In the genomic region with DNA sequence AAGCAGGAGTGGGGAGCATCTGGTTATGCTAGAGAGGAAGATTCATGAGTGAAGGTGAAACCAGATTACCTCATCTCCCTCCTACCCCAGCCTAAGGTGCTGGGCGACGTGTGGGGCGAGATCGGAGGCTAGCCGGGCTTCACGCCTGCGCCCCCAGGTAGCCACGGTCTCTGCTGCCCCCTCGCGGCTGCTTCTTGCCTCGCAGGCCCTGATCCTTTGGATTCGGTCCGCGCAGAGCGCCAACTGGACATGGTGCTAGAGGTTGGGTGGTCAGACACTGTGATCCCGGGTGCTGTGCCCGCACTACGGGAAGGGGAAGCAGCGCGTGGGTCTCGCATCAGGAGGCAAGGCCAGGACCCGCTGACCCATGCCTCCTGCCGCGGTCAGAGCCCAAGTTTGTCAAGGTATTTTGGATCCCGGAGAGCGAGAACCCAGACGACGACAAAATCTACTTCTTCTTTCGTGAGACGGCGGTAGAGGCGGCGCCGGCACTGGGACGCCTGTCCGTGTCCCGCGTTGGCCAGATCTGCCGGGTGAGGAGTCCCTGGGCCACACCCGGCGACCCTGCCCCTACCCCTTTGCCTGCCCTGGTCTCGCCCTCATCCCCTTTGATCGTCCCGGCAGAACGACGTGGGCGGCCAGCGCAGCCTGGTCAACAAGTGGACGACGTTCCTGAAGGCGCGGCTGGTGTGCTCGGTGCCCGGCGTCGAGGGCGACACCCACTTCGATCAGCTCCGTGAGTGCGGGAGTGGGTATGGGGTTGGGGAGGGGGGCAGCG, we compare ENCODE assay signal across 2 cellular contexts.
TF ChIP-seq lines count a peak whose summit lies in the region.

No MANE protein-coding gene starts in this region.

TF ChIP-seq in A549, 52 proteins besides CTCF, POLR2A, EP300 and RAD21:
- TF ChIP-seq RCOR1 (IDR thresholded peaks at IDR 0.05; ENCODE audit: low read depth, low read length) (no peak), SMC3 (IDR thresholded peaks at IDR 0.05) (peak; percentile 81)
- TF ChIP-seq, protein P1, sequence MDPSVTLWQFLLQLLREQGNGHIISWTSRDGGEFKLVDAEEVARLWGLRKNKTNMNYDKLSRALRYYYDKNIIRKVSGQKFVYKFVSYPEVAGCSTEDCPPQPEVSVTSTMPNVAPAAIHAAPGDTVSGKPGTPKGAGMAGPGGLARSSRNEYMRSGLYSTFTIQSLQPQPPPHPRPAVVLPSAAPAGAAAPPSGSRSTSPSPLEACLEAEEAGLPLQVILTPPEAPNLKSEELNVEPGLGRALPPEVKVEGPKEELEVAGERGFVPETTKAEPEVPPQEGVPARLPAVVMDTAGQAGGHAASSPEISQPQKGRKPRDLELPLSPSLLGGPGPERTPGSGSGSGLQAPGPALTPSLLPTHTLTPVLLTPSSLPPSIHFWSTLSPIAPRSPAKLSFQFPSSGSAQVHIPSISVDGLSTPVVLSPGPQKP (IDR thresholded peaks at IDR 0.05; ENCODE audit: low read depth, low read length): no peak

TF ChIP-seq in HepG2, 621 proteins besides CTCF, POLR2A, EP300 and RAD21 (continues in another document):
- TF ChIP-seq ZNF883 (CRISPR knock-in tag; IDR thresholded peaks at IDR 0.05; ENCODE audit: not compliant biosample characterization) (peak; percentile 28), MIER2 (CRISPR knock-in tag; IDR thresholded peaks at IDR 0.05) (0 out of 2 replicates have a peak, but pooled peaks have one; percentile 45), ELF3 (CRISPR knock-in tag; IDR thresholded peaks at IDR 0.05) (peak; percentile 43; the same call in 1 of the 2 replicates), MATR3 (CRISPR knock-in tag; IDR thresholded peaks at IDR 0.05) (no peak), SRSF1 (optimal IDR thresholded peaks at IDR 0.05; ENCODE audit: low read depth, low read length) (no peak), GATAD1 (CRISPR knock-in tag; IDR thresholded peaks at IDR 0.05) (peak; percentile 76), MAZ (IDR thresholded peaks at IDR 0.05; ENCODE audit: borderline replicate concordance, low read depth, low read length) (no peak; the same call in 1 of the 2 replicates), MAZ (CRISPR knock-in tag; IDR thresholded peaks at IDR 0.05; ENCODE audit: low read depth) (no peak), ESRRA (CRISPR knock-in tag; IDR thresholded peaks at IDR 0.05; ENCODE audit: low read depth) (no peak), JDP2 (CRISPR knock-in tag; IDR thresholded peaks at IDR 0.05; ENCODE audit: borderline replicate concordance) (no peak), ZNF543 (CRISPR knock-in tag; IDR thresholded peaks at IDR 0.05) (no peak), MXI1 (IDR thresholded peaks at IDR 0.05; ENCODE audit: borderline replicate concordance, low read depth, low read length) (peak; percentile 72; the same call in 1 of the 3 replicates), KDM3A (CRISPR knock-in tag; IDR thresholded peaks at IDR 0.05; ENCODE audit: low read depth) (peak; percentile 97), SNAPC2 (CRISPR knock-in tag; IDR thresholded peaks at IDR 0.05) (no peak), ZNF251 (CRISPR knock-in tag; IDR thresholded peaks at IDR 0.05) (no peak), ZSCAN30 (CRISPR knock-in tag; IDR thresholded peaks at IDR 0.05) (no peak), ZNF326 (CRISPR knock-in tag; IDR thresholded peaks at IDR 0.05; ENCODE audit: borderline replicate concordance) (peak; percentile 68; the same call in 1 of the 2 replicates), FOXA3 (CRISPR knock-in tag; IDR thresholded peaks at IDR 0.05) (peak; percentile 28; the same call in 1 of the 2 replicates), ZNF121 (CRISPR knock-in tag; IDR thresholded peaks at IDR 0.05) (no peak), SETDB1 (CRISPR knock-in tag; IDR thresholded peaks at IDR 0.05; ENCODE audit: borderline replicate concordance) (no peak), KLF12 (CRISPR knock-in tag; IDR thresholded peaks at IDR 0.05; ENCODE audit: borderline replicate concordance) (no peak), ZNF331 (CRISPR knock-in tag; IDR thresholded peaks at IDR 0.05) (peak; percentile 83), SRY (CRISPR knock-in tag; IDR thresholded peaks at IDR 0.05) (no peak), GATAD2A (CRISPR knock-in tag; IDR thresholded peaks at IDR 0.05) (peak; percentile 79)
- TF ChIP-seq, protein P2, sequence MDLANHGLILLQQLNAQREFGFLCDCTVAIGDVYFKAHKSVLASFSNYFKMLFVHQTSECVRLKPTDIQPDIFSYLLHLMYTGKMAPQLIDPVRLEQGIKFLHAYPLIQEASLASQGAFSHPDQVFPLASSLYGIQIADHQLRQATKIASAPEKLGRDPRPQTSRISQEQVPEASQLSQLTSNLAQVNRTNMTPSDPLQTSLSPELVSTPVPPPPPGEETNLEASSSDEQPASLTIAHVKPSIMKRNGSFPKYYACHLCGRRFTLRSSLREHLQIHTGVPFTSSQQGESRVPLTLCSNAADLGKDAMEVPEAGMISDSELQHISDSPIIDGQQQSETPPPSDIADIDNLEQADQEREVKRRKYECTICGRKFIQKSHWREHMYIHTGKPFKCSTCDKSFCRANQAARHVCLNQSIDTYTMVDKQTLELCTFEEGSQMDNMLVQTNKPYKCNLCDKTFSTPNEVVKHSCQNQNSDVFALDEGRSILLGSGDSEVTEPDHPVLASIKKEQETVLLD (CRISPR knock-in tag; IDR thresholded peaks at IDR 0.05; ENCODE audit: low read depth): no peak
- TF ChIP-seq, protein P3, sequence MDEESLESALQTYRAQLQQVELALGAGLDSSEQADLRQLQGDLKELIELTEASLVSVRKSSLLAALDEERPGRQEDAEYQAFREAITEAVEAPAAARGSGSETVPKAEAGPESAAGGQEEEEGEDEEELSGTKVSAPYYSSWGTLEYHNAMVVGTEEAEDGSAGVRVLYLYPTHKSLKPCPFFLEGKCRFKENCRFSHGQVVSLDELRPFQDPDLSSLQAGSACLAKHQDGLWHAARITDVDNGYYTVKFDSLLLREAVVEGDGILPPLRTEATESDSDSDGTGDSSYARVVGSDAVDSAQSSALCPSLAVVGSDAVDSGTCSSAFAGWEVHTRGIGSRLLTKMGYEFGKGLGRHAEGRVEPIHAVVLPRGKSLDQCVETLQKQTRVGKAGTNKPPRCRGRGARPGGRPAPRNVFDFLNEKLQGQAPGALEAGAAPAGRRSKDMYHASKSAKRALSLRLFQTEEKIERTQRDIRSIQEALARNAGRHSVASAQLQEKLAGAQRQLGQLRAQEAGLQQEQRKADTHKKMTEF (CRISPR knock-in tag; IDR thresholded peaks at IDR 0.05): peak; percentile 67; the same call in 1 of the 2 replicates
- TF ChIP-seq, protein P4, sequence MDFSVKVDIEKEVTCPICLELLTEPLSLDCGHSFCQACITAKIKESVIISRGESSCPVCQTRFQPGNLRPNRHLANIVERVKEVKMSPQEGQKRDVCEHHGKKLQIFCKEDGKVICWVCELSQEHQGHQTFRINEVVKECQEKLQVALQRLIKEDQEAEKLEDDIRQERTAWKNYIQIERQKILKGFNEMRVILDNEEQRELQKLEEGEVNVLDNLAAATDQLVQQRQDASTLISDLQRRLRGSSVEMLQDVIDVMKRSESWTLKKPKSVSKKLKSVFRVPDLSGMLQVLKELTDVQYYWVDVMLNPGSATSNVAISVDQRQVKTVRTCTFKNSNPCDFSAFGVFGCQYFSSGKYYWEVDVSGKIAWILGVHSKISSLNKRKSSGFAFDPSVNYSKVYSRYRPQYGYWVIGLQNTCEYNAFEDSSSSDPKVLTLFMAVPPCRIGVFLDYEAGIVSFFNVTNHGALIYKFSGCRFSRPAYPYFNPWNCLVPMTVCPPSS (IDR thresholded peaks at IDR 0.05): no peak
- TF ChIP-seq, protein P5, sequence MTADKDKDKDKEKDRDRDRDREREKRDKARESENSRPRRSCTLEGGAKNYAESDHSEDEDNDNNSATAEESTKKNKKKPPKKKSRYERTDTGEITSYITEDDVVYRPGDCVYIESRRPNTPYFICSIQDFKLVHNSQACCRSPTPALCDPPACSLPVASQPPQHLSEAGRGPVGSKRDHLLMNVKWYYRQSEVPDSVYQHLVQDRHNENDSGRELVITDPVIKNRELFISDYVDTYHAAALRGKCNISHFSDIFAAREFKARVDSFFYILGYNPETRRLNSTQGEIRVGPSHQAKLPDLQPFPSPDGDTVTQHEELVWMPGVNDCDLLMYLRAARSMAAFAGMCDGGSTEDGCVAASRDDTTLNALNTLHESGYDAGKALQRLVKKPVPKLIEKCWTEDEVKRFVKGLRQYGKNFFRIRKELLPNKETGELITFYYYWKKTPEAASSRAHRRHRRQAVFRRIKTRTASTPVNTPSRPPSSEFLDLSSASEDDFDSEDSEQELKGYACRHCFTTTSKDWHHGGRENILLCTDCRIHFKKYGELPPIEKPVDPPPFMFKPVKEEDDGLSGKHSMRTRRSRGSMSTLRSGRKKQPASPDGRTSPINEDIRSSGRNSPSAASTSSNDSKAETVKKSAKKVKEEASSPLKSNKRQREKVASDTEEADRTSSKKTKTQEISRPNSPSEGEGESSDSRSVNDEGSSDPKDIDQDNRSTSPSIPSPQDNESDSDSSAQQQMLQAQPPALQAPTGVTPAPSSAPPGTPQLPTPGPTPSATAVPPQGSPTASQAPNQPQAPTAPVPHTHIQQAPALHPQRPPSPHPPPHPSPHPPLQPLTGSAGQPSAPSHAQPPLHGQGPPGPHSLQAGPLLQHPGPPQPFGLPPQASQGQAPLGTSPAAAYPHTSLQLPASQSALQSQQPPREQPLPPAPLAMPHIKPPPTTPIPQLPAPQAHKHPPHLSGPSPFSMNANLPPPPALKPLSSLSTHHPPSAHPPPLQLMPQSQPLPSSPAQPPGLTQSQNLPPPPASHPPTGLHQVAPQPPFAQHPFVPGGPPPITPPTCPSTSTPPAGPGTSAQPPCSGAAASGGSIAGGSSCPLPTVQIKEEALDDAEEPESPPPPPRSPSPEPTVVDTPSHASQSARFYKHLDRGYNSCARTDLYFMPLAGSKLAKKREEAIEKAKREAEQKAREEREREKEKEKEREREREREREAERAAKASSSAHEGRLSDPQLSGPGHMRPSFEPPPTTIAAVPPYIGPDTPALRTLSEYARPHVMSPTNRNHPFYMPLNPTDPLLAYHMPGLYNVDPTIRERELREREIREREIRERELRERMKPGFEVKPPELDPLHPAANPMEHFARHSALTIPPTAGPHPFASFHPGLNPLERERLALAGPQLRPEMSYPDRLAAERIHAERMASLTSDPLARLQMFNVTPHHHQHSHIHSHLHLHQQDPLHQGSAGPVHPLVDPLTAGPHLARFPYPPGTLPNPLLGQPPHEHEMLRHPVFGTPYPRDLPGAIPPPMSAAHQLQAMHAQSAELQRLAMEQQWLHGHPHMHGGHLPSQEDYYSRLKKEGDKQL (CRISPR knock-in tag; IDR thresholded peaks at IDR 0.05; ENCODE audit: low read depth): no peak
- TF ChIP-seq, protein P6, sequence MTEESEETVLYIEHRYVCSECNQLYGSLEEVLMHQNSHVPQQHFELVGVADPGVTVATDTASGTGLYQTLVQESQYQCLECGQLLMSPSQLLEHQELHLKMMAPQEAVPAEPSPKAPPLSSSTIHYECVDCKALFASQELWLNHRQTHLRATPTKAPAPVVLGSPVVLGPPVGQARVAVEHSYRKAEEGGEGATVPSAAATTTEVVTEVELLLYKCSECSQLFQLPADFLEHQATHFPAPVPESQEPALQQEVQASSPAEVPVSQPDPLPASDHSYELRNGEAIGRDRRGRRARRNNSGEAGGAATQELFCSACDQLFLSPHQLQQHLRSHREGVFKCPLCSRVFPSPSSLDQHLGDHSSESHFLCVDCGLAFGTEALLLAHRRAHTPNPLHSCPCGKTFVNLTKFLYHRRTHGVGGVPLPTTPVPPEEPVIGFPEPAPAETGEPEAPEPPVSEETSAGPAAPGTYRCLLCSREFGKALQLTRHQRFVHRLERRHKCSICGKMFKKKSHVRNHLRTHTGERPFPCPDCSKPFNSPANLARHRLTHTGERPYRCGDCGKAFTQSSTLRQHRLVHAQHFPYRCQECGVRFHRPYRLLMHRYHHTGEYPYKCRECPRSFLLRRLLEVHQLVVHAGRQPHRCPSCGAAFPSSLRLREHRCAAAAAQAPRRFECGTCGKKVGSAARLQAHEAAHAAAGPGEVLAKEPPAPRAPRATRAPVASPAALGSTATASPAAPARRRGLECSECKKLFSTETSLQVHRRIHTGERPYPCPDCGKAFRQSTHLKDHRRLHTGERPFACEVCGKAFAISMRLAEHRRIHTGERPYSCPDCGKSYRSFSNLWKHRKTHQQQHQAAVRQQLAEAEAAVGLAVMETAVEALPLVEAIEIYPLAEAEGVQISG (CRISPR knock-in tag; IDR thresholded peaks at IDR 0.05): peak; percentile 96
- TF ChIP-seq, protein P7, sequence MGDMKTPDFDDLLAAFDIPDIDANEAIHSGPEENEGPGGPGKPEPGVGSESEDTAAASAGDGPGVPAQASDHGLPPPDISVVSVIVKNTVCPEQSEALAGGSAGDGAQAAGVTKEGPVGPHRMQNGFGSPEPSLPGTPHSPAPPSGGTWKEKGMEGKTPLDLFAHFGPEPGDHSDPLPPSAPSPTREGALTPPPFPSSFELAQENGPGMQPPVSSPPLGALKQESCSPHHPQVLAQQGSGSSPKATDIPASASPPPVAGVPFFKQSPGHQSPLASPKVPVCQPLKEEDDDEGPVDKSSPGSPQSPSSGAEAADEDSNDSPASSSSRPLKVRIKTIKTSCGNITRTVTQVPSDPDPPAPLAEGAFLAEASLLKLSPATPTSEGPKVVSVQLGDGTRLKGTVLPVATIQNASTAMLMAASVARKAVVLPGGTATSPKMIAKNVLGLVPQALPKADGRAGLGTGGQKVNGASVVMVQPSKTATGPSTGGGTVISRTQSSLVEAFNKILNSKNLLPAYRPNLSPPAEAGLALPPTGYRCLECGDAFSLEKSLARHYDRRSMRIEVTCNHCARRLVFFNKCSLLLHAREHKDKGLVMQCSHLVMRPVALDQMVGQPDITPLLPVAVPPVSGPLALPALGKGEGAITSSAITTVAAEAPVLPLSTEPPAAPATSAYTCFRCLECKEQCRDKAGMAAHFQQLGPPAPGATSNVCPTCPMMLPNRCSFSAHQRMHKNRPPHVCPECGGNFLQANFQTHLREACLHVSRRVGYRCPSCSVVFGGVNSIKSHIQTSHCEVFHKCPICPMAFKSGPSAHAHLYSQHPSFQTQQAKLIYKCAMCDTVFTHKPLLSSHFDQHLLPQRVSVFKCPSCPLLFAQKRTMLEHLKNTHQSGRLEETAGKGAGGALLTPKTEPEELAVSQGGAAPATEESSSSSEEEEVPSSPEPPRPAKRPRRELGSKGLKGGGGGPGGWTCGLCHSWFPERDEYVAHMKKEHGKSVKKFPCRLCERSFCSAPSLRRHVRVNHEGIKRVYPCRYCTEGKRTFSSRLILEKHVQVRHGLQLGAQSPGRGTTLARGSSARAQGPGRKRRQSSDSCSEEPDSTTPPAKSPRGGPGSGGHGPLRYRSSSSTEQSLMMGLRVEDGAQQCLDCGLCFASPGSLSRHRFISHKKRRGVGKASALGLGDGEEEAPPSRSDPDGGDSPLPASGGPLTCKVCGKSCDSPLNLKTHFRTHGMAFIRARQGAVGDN (CRISPR knock-in tag; IDR thresholded peaks at IDR 0.05): peak; percentile 90
- TF ChIP-seq, protein P8, sequence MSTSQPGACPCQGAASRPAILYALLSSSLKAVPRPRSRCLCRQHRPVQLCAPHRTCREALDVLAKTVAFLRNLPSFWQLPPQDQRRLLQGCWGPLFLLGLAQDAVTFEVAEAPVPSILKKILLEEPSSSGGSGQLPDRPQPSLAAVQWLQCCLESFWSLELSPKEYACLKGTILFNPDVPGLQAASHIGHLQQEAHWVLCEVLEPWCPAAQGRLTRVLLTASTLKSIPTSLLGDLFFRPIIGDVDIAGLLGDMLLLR (CRISPR knock-in tag; IDR thresholded peaks at IDR 0.05): peak; percentile 43; the same call in 1 of the 2 replicates
- TF ChIP-seq, protein P9, sequence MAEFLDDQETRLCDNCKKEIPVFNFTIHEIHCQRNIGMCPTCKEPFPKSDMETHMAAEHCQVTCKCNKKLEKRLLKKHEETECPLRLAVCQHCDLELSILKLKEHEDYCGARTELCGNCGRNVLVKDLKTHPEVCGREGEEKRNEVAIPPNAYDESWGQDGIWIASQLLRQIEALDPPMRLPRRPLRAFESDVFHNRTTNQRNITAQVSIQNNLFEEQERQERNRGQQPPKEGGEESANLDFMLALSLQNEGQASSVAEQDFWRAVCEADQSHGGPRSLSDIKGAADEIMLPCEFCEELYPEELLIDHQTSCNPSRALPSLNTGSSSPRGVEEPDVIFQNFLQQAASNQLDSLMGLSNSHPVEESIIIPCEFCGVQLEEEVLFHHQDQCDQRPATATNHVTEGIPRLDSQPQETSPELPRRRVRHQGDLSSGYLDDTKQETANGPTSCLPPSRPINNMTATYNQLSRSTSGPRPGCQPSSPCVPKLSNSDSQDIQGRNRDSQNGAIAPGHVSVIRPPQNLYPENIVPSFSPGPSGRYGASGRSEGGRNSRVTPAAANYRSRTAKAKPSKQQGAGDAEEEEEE (CRISPR knock-in tag; IDR thresholded peaks at IDR 0.05; ENCODE audit: borderline replicate concordance): no peak
